In genomic region chr12:133221241-133221640, GRCh38 we compare ENCODE assay signal across 9 cellular contexts. TPM values are rescaled to one million over a fixed set of nuclear protein-coding genes. Genes with fewer than 3 reads are reported as not detected.
"Had no signal": no experiment of that assay in that cellular context is flagged by ENCODE, and none has a peak within 500 bp of the region (broad histone marks: within the 10 kb centered on the region; RNA-seq: fewer than 3 reads in every experiment).

No MANE protein-coding gene starts in this region.

- FAIRE-seq: H1, H54, HTR-8/SVneo, K562 had no signal

- H3K4me3 ChIP-seq: GM23338, HAP-1, K562 had no signal

- H3K4me3 Mint-ChIP-seq: GM23338 had no signal

- DNase-seq: IMR-90, KG1 had no signal

- H3K27ac Mint-ChIP-seq: GM23338 had no signal

- H3K4me1 Mint-ChIP-seq: GM23338 had no signal

- H3K4me1 ChIP-seq: HAP-1 had no signal

- H3K36me3 ChIP-seq: HAP-1 had no signal

RNA-seq across cellular contexts. Expression of gene ANHX, which starts 14.4 kb away (rescaled TPM):
- total RNA-seq: GM23338, H1, HT-29, IMR-90, K562 had no signal
- polyA plus RNA-seq: GM23338, H1, IMR-90, K562 had no signal
